ENCODE assay signal across 8 cellular contexts in the genomic region with DNA sequence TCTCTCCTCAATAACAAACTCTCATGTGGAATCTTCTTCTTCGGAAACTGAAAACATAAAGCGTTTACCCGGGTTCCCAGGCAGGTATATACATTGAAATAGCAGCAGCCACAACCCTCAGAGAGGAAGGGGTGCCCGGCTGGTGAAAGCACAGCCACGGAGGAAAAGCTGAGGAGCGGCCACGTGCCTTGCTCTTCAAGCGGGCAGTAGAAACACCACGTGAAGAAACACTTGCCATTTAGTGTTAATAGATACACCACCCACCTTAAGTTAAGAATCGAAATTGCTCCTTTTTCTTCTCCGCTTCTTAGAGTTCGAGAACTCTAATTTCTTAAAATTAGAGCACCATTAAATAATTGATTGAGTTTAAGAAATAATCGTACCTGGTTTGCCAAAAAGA. TPM values are rescaled to one million over a fixed set of nuclear protein-coding genes. Genes with fewer than 3 reads are reported as not detected.
DNase-seq lines count a peak whose midpoint lies in the region; ATAC-seq, FAIRE-seq and TF ChIP-seq lines count a peak whose summit lies in the region.

No MANE protein-coding gene starts in this region.

- H3K27me3 ChIP-seq in naive thymus-derived CD4-positive, alpha-beta T cell (ENCODE audit: control insufficient read depth in 2 of 2, insufficient read depth in 2 of 2, low read length in 2 of 2): peaks cover 5 to 9% of the 10 kb centered on the region in 2 donors

- H3K4me3 Mint-ChIP-seq in activated T-cell treated with anti-CD3 and anti-CD28 coated beads, Interleukin-2, amount 50 U/mL, for 72 hours: peak overlapping the region; percentile 25 to 27
- H3K4me3 Mint-ChIP-seq in naive thymus-derived CD4-positive, alpha-beta T cell: peak overlapping the region in 9 of 10 donors; percentile 31 to 77 (median 61)
- peak overlapping the region; percentile 84 for H3K4me3 Mint-ChIP-seq in type B pancreatic cell
- no peak overlapping the region for H3K4me3 Mint-ChIP-seq in activated CD4-positive, alpha-beta memory T cell treated with anti-CD3 and anti-CD28 coated beads, Interleukin-2, amount 10 ng/mL, durations not matched to agents 7 days and 5 days

- H3K9me3 ChIP-seq in naive thymus-derived CD4-positive, alpha-beta T cell (ENCODE audit: control insufficient read depth in 2 of 3, low read length in 3 of 3): no peaks in the 10 kb centered on the region

- FAIRE-seq in GM12891 (lab: Jason Lieb, UNC): no peak

- peaks cover 0 to 8% of the 10 kb centered on the region in 2 donors for H3K4me1 ChIP-seq in naive thymus-derived CD4-positive, alpha-beta T cell (ENCODE audit: control insufficient read depth in 2 of 2, insufficient read depth in 2 of 2, low read length in 2 of 2)

- no peak for ATAC-seq in activated T-cell treated with anti-CD3 and anti-CD28 coated beads, Interleukin-2, amount 50 U/mL, for 72 hours (replicated peaks in 1 of 2)
- ATAC-seq in naive thymus-derived CD4-positive, alpha-beta T cell: no peak
- no peak for ATAC-seq in GM18517 (IDR thresholded peaks at IDR 0.05; ENCODE audit: unreplicated experiment)

- CTCF ChIA-PET in naive thymus-derived CD4-positive, alpha-beta T cell (lab: Charles Lee): no interaction called here
- CTCF ChIA-PET in activated CD4-positive, alpha-beta memory T cell treated with anti-CD3 and anti-CD28 coated beads, Interleukin-2, amount 10 ng/mL, durations not matched to agents 7 days and 5 days (lab: Charles Lee): no interaction called here

- H3K9me3 Mint-ChIP-seq in activated T-cell treated with anti-CD3 and anti-CD28 coated beads, Interleukin-2, amount 50 U/mL, for 72 hours: no peaks in the 10 kb centered on the region
- H3K9me3 Mint-ChIP-seq in naive thymus-derived CD4-positive, alpha-beta T cell: peaks cover 0 to 6% (median 1%) of the 10 kb centered on the region in 11 donors
- peaks cover 7% of the 10 kb centered on the region for H3K9me3 Mint-ChIP-seq in type B pancreatic cell
- H3K9me3 Mint-ChIP-seq in activated CD4-positive, alpha-beta memory T cell treated with anti-CD3 and anti-CD28 coated beads, Interleukin-2, amount 10 ng/mL, durations not matched to agents 7 days and 5 days: no peaks in the 10 kb centered on the region

- no peak for DNase-seq in activated T-cell treated with anti-CD3 and anti-CD28 coated beads, Interleukin-2, amount 50 U/mL, for 72 hours
- DNase-seq in activated T-cell treated with anti-CD3 and anti-CD28 coated beads, Interleukin-2, amount 50 U/mL, for 48 hours: no peak
- DNase-seq in epithelial cell of proximal tubule (ENCODE audit: low read depth) (no peak), type B pancreatic cell (ENCODE audit: extremely low spot score, unreplicated experiment) (no peak), GM12891 (ENCODE audit: insufficient read length, low spot score) (no peak)
- no peak for DNase-seq in naive thymus-derived CD4-positive, alpha-beta T cell
- DNase-seq in activated CD4-positive, alpha-beta memory T cell treated with anti-CD3 and anti-CD28 coated beads, Interleukin-2, amount 10 ng/mL, durations not matched to agents 7 days and 5 days: no peak

- peaks cover 69% of the 10 kb centered on the region for H3K27me3 Mint-ChIP-seq in activated T-cell treated with anti-CD3 and anti-CD28 coated beads, Interleukin-2, amount 50 U/mL, for 72 hours (ENCODE audit: low read depth)
- H3K27me3 Mint-ChIP-seq in naive thymus-derived CD4-positive, alpha-beta T cell: peaks cover 59 to 83% (median 65%) of the 10 kb centered on the region in 5 donors
- H3K27me3 Mint-ChIP-seq in type B pancreatic cell: peaks cover 80% of the 10 kb centered on the region
- H3K27me3 Mint-ChIP-seq in activated CD4-positive, alpha-beta memory T cell treated with anti-CD3 and anti-CD28 coated beads, Interleukin-2, amount 10 ng/mL, durations not matched to agents 7 days and 5 days: peaks cover 56% of the 10 kb centered on the region

- intact Hi-C loops in naive thymus-derived CD4-positive, alpha-beta T cell (cut with micrococcal nuclease): no loop called here

- H3K27ac Mint-ChIP-seq in activated T-cell treated with anti-CD3 and anti-CD28 coated beads, Interleukin-2, amount 50 U/mL, for 72 hours: no peak overlapping the region
- H3K27ac Mint-ChIP-seq in naive thymus-derived CD4-positive, alpha-beta T cell: peak overlapping the region in 1 of 9 donors; percentile 36
- H3K27ac Mint-ChIP-seq in type B pancreatic cell: no peak overlapping the region
- no peak overlapping the region for H3K27ac Mint-ChIP-seq in activated CD4-positive, alpha-beta memory T cell treated with anti-CD3 and anti-CD28 coated beads, Interleukin-2, amount 10 ng/mL, durations not matched to agents 7 days and 5 days

- TF ChIP-seq POLR2A in GM12891 (IDR thresholded peaks at IDR 0.05; ENCODE audit: low read depth, low read length): no peak

- H3K36me3 Mint-ChIP-seq in activated T-cell treated with anti-CD3 and anti-CD28 coated beads, Interleukin-2, amount 50 U/mL, for 72 hours (ENCODE audit: insufficient read depth in 2 of 2): no peaks in the 10 kb centered on the region
- H3K36me3 Mint-ChIP-seq in naive thymus-derived CD4-positive, alpha-beta T cell: peaks cover 0 to 7% (median 0%) of the 10 kb centered on the region in 5 donors
- no peaks in the 10 kb centered on the region for H3K36me3 Mint-ChIP-seq in type B pancreatic cell
- no peaks in the 10 kb centered on the region for H3K36me3 Mint-ChIP-seq in activated CD4-positive, alpha-beta memory T cell treated with anti-CD3 and anti-CD28 coated beads, Interleukin-2, amount 10 ng/mL, durations not matched to agents 7 days and 5 days (ENCODE audit: low read depth)

- no peaks in the 10 kb centered on the region for H3K36me3 ChIP-seq in naive thymus-derived CD4-positive, alpha-beta T cell (ENCODE audit: control insufficient read depth in 2 of 3, insufficient read depth in 3 of 3, low read length in 3 of 3)

- POLR2A ChIA-PET in naive thymus-derived CD4-positive, alpha-beta T cell (lab: Charles Lee): no interaction called here
- POLR2A ChIA-PET in activated CD4-positive, alpha-beta memory T cell treated with anti-CD3 and anti-CD28 coated beads, Interleukin-2, amount 10 ng/mL, durations not matched to agents 7 days and 5 days (lab: Charles Lee): no interaction called here

- no peak overlapping the region for H3K27ac ChIP-seq in naive thymus-derived CD4-positive, alpha-beta T cell (ENCODE audit: low read depth, low read length)

- H3K4me1 Mint-ChIP-seq in activated T-cell treated with anti-CD3 and anti-CD28 coated beads, Interleukin-2, amount 50 U/mL, for 72 hours (ENCODE audit: low read depth): peaks cover 23% of the 10 kb centered on the region
- H3K4me1 Mint-ChIP-seq in naive thymus-derived CD4-positive, alpha-beta T cell: peaks cover 3 to 29% (median 19%) of the 10 kb centered on the region in 7 donors
- H3K4me1 Mint-ChIP-seq in type B pancreatic cell (ENCODE audit: unreplicated experiment): peaks cover 24% of the 10 kb centered on the region
- H3K4me1 Mint-ChIP-seq in activated CD4-positive, alpha-beta memory T cell treated with anti-CD3 and anti-CD28 coated beads, Interleukin-2, amount 10 ng/mL, durations not matched to agents 7 days and 5 days: no peaks in the 10 kb centered on the region

- TF ChIP-seq CTCF in epithelial cell of proximal tubule (conservative IDR thresholded peaks at IDR 0.05; ENCODE audit: low read depth, low read length) (no peak), type B pancreatic cell (conservative IDR thresholded peaks at IDR 0.05) (no peak)

- H3K4me3 ChIP-seq in epithelial cell of proximal tubule (ENCODE audit: low read depth, low read length): peak overlapping the region; percentile 56
- H3K4me3 ChIP-seq in naive thymus-derived CD4-positive, alpha-beta T cell (ENCODE audit: low read length): no peak overlapping the region

TF ChIP-seq in GM12891, 5 proteins besides CTCF, POLR2A, EP300 and RAD21:
- TF ChIP-seq SPI1 (IDR thresholded peaks at IDR 0.05; ENCODE audit: low read depth, low read length) (no peak), POU2F2 (IDR thresholded peaks at IDR 0.05; ENCODE audit: low read depth, low read length) (no peak)

RNA-seq across cellular contexts. Expression of gene THBS2, which starts 0.3 kb away (rescaled TPM):
- not detected for total RNA-seq in activated T-cell treated with anti-CD3 and anti-CD28 coated beads, Interleukin-2, amount 50 U/mL, for 72 hours
- total RNA-seq in epithelial cell of proximal tubule (2.5 and 2.7 TPM in 2 replicates), type B pancreatic cell (ENCODE audit: low replicate concordance) (0.40 and 4.2 TPM in 2 replicates)
- total RNA-seq in naive thymus-derived CD4-positive, alpha-beta T cell: not detected
- under 1 TPM in 1 of 2 donors, not detected in 1; 0.08 TPM for polyA plus RNA-seq in naive thymus-derived CD4-positive, alpha-beta T cell
- not detected for total RNA-seq in activated CD4-positive, alpha-beta memory T cell treated with anti-CD3 and anti-CD28 coated beads, Interleukin-2, amount 10 ng/mL, durations not matched to agents 7 days and 5 days
- 0.12 TPM for polyA plus RNA-seq in GM12891 (2012; ENCODE audit: low read depth, missing spikeins)
